Comparison of ENCODE assay signal across 11 cellular contexts in genomic region chr2:144460981-144461766, GRCh38. TPM values are rescaled to one million over a fixed set of nuclear protein-coding genes. Genes with fewer than 3 reads are reported as not detected.
A peak's percentile ranks its signal among the peaks of the same experiment; 100 is the strongest.
DNase-seq lines count a peak whose midpoint lies in the region; ATAC-seq and TF ChIP-seq lines count a peak whose summit lies in the region.
"Had no signal": no experiment of that assay in that cellular context is flagged by ENCODE, and none has a peak within 500 bp of the region (broad histone marks: within the 10 kb centered on the region; RNA-seq: fewer than 3 reads in every experiment).

No MANE protein-coding gene starts in this region.

- TF ChIP-seq POLR2A in lower leg skin (IDR thresholded peaks at IDR 0.05) = no peak

- H3K4me1 Mint-ChIP-seq in stimulated activated effector memory CD8-positive, alpha-beta T cell treated with anti-CD3 and anti-CD28 coated beads, Interleukin-12 subunit alpha, Interleukin-12 subunit beta, amount 100 ng/mL, for 72 hours = peaks cover 66% of the 10 kb centered on the region

- peak overlapping the region; percentile 50 for H3K4me3 Mint-ChIP-seq in stimulated activated effector memory CD8-positive, alpha-beta T cell treated with anti-CD3 and anti-CD28 coated beads, Interleukin-12 subunit alpha, Interleukin-12 subunit beta, amount 100 ng/mL, for 72 hours
- H3K4me3 Mint-ChIP-seq: activated B cell treated with CpG ODN at 0.5 μM for 24 hours had no signal

- 75 to 79% methylated on average over 14 of the region's 14 CpGs for WGBS in lower leg skin, 2 donors

- ATAC-seq in stimulated activated effector memory CD8-positive, alpha-beta T cell treated with anti-CD3 and anti-CD28 coated beads, Interleukin-12 subunit alpha, Interleukin-12 subunit beta, amount 100 ng/mL, for 72 hours = no peak
- ATAC-seq in GM21529 (IDR thresholded peaks at IDR 0.05; ENCODE audit: unreplicated experiment) = no peak
- ATAC-seq in HG02973 (IDR thresholded peaks at IDR 0.05; ENCODE audit: unreplicated experiment) = no peak

- H3K36me3 Mint-ChIP-seq in stimulated activated effector memory CD8-positive, alpha-beta T cell treated with anti-CD3 and anti-CD28 coated beads, Interleukin-12 subunit alpha, Interleukin-12 subunit beta, amount 100 ng/mL, for 72 hours = peaks cover 72% of the 10 kb centered on the region

- H3K4me3 ChIP-seq in HFF-Myc (replicated peaks; ENCODE audit: low read depth, low read length) = no peak overlapping the region
- H3K4me3 ChIP-seq in cardiac fibroblast (replicated peaks in 1 of 2; ENCODE audit: low read depth in 2 of 2, low read length in 2 of 2) = no peak overlapping the region
- H3K4me3 ChIP-seq in lower leg skin (ENCODE audit: low read depth, poor library complexity, severe bottlenecking) = no peak overlapping the region

- intact Hi-C loops in lower leg skin (cut with DNase I; ENCODE audit: low total_unique reads) = no loop called here

- TF ChIP-seq CTCF in HFF-Myc (IDR thresholded peaks at IDR 0.05; ENCODE audit: low read depth, low read length, missing control alignments) (no peak), cardiac fibroblast (IDR thresholded peaks at IDR 0.05; ENCODE audit: low read depth, low read length) (peak; percentile 37), lower leg skin (IDR thresholded peaks at IDR 0.05) (no peak)

- DNase-seq in HFF-Myc (ENCODE audit: extremely low read depth, low read depth) (peak; percentile 51), cardiac fibroblast (ENCODE audit: low read depth in 2 of 2) (peak; percentile 89 to 90), islet precursor cell (peak; percentile 65), lower leg skin (ENCODE audit: low spot score in 2 of 2) (no peak)
- DNase-seq in stimulated activated effector memory CD8-positive, alpha-beta T cell treated with anti-CD3 and anti-CD28 coated beads, Interleukin-12 subunit alpha, Interleukin-12 subunit beta, amount 100 ng/mL, for 72 hours (ENCODE audit: low spot score in 2 of 2) = no peak
- no peak for DNase-seq in effector CD8-positive, alpha-beta T cell (lab: John Stamatoyannopoulos, UW)
- DNase-seq: activated B cell treated with CpG ODN at 0.5 μM for 24 hours, cortex of kidney, NCI-H524 had no signal

- no peaks in the 10 kb centered on the region for H3K9me3 Mint-ChIP-seq in stimulated activated effector memory CD8-positive, alpha-beta T cell treated with anti-CD3 and anti-CD28 coated beads, Interleukin-12 subunit alpha, Interleukin-12 subunit beta, amount 100 ng/mL, for 72 hours
- H3K9me3 Mint-ChIP-seq: activated B cell treated with CpG ODN at 0.5 μM for 24 hours had no signal

- peak overlapping the region; percentile 89 for H3K27ac Mint-ChIP-seq in stimulated activated effector memory CD8-positive, alpha-beta T cell treated with anti-CD3 and anti-CD28 coated beads, Interleukin-12 subunit alpha, Interleukin-12 subunit beta, amount 100 ng/mL, for 72 hours
- H3K27ac Mint-ChIP-seq: activated B cell treated with CpG ODN at 0.5 μM for 24 hours had no signal

RNA-seq across cellular contexts. Expression of gene ZEB2, which starts 58.7 kb away (rescaled TPM):
- total RNA-seq in lower leg skin = 10 to 100 TPM; 13.8 to 38.8 (median 30.3) TPM

Comparison
In these comparisons a context has a peak if more than half of its experiments do, and no peak if none do; other contexts are left out.
1. DNase-seq: peak in HFF-Myc (single experiment), cardiac fibroblast (2 of 2) and islet precursor cell (single experiment); none in stimulated activated effector memory CD8-positive, alpha-beta T cell treated with anti-CD3 and anti-CD28 coated beads, Interleukin-12 subunit alpha, Interleukin-12 subunit beta, amount 100 ng/mL, for 72 hours (0 of 2), effector CD8-positive, alpha-beta T cell (single experiment) and lower leg skin (0 of 2).